In the genomic region with DNA sequence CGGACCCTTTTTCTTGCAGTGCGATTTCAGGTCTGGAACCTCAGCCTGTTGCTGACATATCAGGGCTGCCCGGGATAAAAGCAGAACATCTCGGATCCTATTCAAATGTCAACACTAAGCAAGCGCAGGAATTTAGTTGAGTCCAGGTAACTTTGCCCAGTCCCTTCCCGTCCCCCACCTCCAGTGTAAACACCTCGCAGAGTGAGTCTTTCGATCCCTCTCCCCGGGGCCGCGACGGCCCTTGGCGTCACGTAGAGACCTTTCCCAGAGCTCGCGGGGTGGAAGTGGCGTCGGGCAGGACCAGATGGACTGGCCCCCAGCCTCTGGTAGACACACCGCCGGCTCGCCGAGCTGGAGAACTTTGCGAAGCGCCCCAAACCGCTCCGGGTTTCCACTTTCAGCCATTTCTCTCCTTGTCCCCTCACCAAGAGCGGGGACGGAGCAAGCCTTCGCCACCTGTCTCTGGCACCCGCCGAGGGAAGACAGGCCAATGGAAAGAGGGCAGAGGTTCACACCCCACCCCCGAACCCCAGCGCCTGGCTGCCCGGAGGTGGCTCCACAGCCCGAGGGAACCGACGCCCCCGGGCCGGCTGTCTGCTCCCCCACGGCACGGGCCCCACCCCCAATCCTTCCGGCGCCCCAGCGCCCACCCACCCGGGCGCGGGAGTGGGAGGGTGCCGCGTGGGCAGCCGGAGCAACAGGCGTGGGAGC, we compare ENCODE assay signal across 1 cellular context.
A peak's percentile ranks its signal among the peaks of the same experiment; 100 is the strongest.
TF ChIP-seq lines count a peak whose summit lies in the region.

No MANE protein-coding gene starts in this region.

TF ChIP-seq in H1, 55 proteins besides CTCF, POLR2A, EP300 and RAD21 (continued from another document):
- TF ChIP-seq CHD1 (IDR thresholded peaks at IDR 0.05; ENCODE audit: low read depth, low read length) (no peak), SUZ12 (IDR thresholded peaks at IDR 0.05; ENCODE audit: low read length) (peak; percentile 79), HDAC6 (IDR thresholded peaks at IDR 0.05; ENCODE audit: low read depth, low read length) (no peak), CHD2 (IDR thresholded peaks at IDR 0.05; ENCODE audit: low read length) (no peak), MAX (IDR thresholded peaks at IDR 0.05) (peak; percentile 93)
- TF ChIP-seq, protein P1, sequence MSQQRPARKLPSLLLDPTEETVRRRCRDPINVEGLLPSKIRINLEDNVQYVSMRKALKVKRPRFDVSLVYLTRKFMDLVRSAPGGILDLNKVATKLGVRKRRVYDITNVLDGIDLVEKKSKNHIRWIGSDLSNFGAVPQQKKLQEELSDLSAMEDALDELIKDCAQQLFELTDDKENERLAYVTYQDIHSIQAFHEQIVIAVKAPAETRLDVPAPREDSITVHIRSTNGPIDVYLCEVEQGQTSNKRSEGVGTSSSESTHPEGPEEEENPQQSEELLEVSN (IDR thresholded peaks at IDR 0.05) = peak; percentile 98
